14 cellular contexts compared by ENCODE assay signal in the genomic region with DNA sequence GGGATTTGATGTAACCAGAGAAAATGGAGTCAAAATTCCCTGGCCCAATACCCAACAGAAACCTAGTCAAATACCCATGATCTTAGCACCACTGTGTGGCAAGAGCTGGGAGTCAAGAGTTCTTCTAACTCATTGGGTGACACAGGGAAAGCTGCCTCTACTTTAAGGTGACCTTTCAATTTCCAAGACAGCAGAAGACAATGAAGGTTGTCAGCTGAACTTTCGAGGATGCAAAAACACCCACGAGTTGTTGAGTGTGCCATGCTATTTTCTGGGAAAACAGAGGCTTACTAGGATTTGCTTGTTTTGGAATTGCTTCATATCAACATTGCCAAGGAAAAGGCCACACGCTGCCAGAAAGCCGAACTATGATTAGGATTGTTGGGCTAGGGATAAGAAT.
DNase-seq lines count a peak whose midpoint lies in the region; ATAC-seq and TF ChIP-seq lines count a peak whose summit lies in the region.
"Had no signal": no experiment of that assay in that cellular context is flagged by ENCODE, and none has a peak within 500 bp of the region (broad histone marks: within the 10 kb centered on the region; RNA-seq: fewer than 3 reads in every experiment).

No MANE protein-coding gene starts in this region.

- DNase-seq in LNCaP clone FGC (ENCODE audit: low read depth) (peak; percentile 52), astrocyte of the cerebellum (ENCODE audit: low read depth) (no peak), cardiac muscle cell (ENCODE audit: low read depth in 1 of 2, low spot score in 1 of 2) (peak in 1 of 2 donors; percentile 38), retinal pigment epithelial cell (ENCODE audit: low read depth) (no peak), HCEC 1CT (no peak), NCI-H187 treated with DMSO at 0.1 percent for 48 hours (lab: John Stamatoyannopoulos, UW) (no peak), NCI-H82 (lab: John Stamatoyannopoulos, UW) (no peak)
- no peak for DNase-seq in activated CD8-positive, alpha-beta memory T cell treated with anti-CD3 and anti-CD28 coated beads, Interleukin-2, amount 10 ng/mL, durations not matched to agents 7 days and 5 days
- DNase-seq: activated CD8-positive, alpha-beta T cell treated with anti-CD3 and anti-CD28 coated beads for 36 hours; activated naive CD4-positive, alpha-beta T cell; colonic mucosa; NCI-H1105 treated with DMSO at 0.1 percent for 48 hours; NK-92 treated with Interleukin-12 subunit alpha and Interleukin-12 subunit beta, amount 100 ng/mL, for 24 hours had no signal

- H3K9me3 Mint-ChIP-seq in activated CD8-positive, alpha-beta memory T cell treated with anti-CD3 and anti-CD28 coated beads, Interleukin-2, amount 10 ng/mL, durations not matched to agents 7 days and 5 days (ENCODE audit: low read depth) = peaks cover 2% of the 10 kb centered on the region
- H3K9me3 Mint-ChIP-seq: activated CD8-positive, alpha-beta T cell treated with anti-CD3 and anti-CD28 coated beads for 36 hours; T-helper 1 cell treated with Interleukin-12 subunit alpha and Interleukin-12 subunit beta and Interleukin-4 antibody, amounts not matched to agents 30 μg/mL and 1 μg/mL, for 36 hours had no signal

- peaks cover 1% of the 10 kb centered on the region for H3K4me1 Mint-ChIP-seq in activated CD8-positive, alpha-beta memory T cell treated with anti-CD3 and anti-CD28 coated beads, Interleukin-2, amount 10 ng/mL, durations not matched to agents 7 days and 5 days

- H3K27me3 ChIP-seq in cardiac muscle cell = peaks cover 9% of the 10 kb centered on the region
- H3K27me3 ChIP-seq: colonic mucosa had no signal

- H3K9me3 ChIP-seq in cardiac muscle cell (ENCODE audit: low read depth) = no peaks in the 10 kb centered on the region
- H3K9me3 ChIP-seq: colonic mucosa had no signal

- no peak overlapping the region for H3K27ac Mint-ChIP-seq in activated CD8-positive, alpha-beta memory T cell treated with anti-CD3 and anti-CD28 coated beads, Interleukin-2, amount 10 ng/mL, durations not matched to agents 7 days and 5 days
- H3K27ac Mint-ChIP-seq: activated CD8-positive, alpha-beta T cell treated with anti-CD3 and anti-CD28 coated beads for 36 hours; T-helper 1 cell treated with Interleukin-12 subunit alpha and Interleukin-12 subunit beta and Interleukin-4 antibody, amounts not matched to agents 30 μg/mL and 1 μg/mL, for 36 hours had no signal

- no peak overlapping the region for H3K4me3 Mint-ChIP-seq in activated CD8-positive, alpha-beta memory T cell treated with anti-CD3 and anti-CD28 coated beads, Interleukin-2, amount 10 ng/mL, durations not matched to agents 7 days and 5 days
- H3K4me3 Mint-ChIP-seq: activated CD8-positive, alpha-beta T cell treated with anti-CD3 and anti-CD28 coated beads for 36 hours; T-helper 1 cell treated with Interleukin-12 subunit alpha and Interleukin-12 subunit beta and Interleukin-4 antibody, amounts not matched to agents 30 μg/mL and 1 μg/mL, for 36 hours had no signal

- H3K36me3 Mint-ChIP-seq in activated CD8-positive, alpha-beta memory T cell treated with anti-CD3 and anti-CD28 coated beads, Interleukin-2, amount 10 ng/mL, durations not matched to agents 7 days and 5 days = no peaks in the 10 kb centered on the region

- in situ Hi-C loops in astrocyte of the cerebellum (cut with HindIII; ENCODE audit: low sequenced_read_pairs) = no loop called here

- no peak for ATAC-seq in activated CD8-positive, alpha-beta memory T cell treated with anti-CD3 and anti-CD28 coated beads, Interleukin-2, amount 10 ng/mL, durations not matched to agents 7 days and 5 days
- ATAC-seq: activated CD8-positive, alpha-beta T cell treated with anti-CD3 and anti-CD28 coated beads for 36 hours had no signal

- H3K27ac ChIP-seq in cardiac muscle cell = no peak overlapping the region
- H3K27ac ChIP-seq: colonic mucosa had no signal

- no peaks in the 10 kb centered on the region for H3K27me3 Mint-ChIP-seq in activated CD8-positive, alpha-beta memory T cell treated with anti-CD3 and anti-CD28 coated beads, Interleukin-2, amount 10 ng/mL, durations not matched to agents 7 days and 5 days

- H3K4me3 ChIP-seq in LNCaP clone FGC (ENCODE audit: low read depth, low read length) (no peak overlapping the region), astrocyte of the cerebellum (ENCODE audit: low read depth, low read length) (no peak overlapping the region), cardiac muscle cell (no peak overlapping the region), retinal pigment epithelial cell (ENCODE audit: low read length) (no peak overlapping the region)
- H3K4me3 ChIP-seq: colonic mucosa had no signal

- TF ChIP-seq CTCF in LNCaP clone FGC (IDR thresholded peaks at IDR 0.05; ENCODE audit: control insufficient read depth, extremely low read depth, insufficient read depth) (peak; percentile 30; the same call in 1 of the 2 replicates), astrocyte of the cerebellum (IDR thresholded peaks at IDR 0.05; ENCODE audit: low read depth, low read length, missing control alignments) (peak; percentile 32), cardiac muscle cell (IDR thresholded peaks at IDR 0.05; ENCODE audit: low read depth, low read length) (peak; percentile 18), retinal pigment epithelial cell (conservative IDR thresholded peaks at IDR 0.05; ENCODE audit: low read depth, low read length) (peak; percentile 15)

- H3K36me3 ChIP-seq in cardiac muscle cell = no peaks in the 10 kb centered on the region
- H3K36me3 ChIP-seq: colonic mucosa had no signal

- CTCF ChIA-PET in activated CD8-positive, alpha-beta memory T cell treated with anti-CD3 and anti-CD28 coated beads, Interleukin-2, amount 10 ng/mL, durations not matched to agents 7 days and 5 days (lab: Charles Lee) = no interaction called here

- H3K4me1 ChIP-seq in cardiac muscle cell (ENCODE audit: low read depth) = no peaks in the 10 kb centered on the region
- H3K4me1 ChIP-seq: colonic mucosa had no signal
